In the genomic region with DNA sequence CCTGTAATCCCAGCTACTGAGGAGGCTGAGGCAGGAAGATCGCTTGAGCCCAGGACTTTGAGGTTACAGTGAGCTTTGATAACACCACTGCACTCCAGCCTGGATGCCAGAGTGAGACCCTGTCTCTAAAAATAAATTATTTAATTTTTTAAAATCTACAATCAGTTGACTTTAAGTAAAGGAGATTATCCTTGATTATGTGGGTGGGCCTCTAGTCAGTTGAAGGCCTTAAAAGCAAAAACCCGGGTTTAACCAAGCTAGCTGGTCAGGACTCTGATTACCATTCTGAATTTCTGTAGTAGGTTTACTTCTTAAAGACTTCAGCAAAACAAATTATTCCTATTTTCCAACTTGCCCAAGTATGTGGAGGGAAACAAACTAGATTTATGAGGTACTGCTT, we compare ENCODE assay signal across 30 cellular contexts.
"Had no signal": no experiment of that assay in that cellular context is flagged by ENCODE, and none has a peak within 500 bp of the region (broad histone marks: within the 10 kb centered on the region; RNA-seq: fewer than 3 reads in every experiment).

No MANE protein-coding gene starts in this region.

- H3K9me3 Mint-ChIP-seq: dendritic cell treated with granulocyte-macrophage colony-stimulating factor and Interleukin-4, amounts not matched to agents 40 ng/mL and 50 ng/mL, for 4 days; endodermal cell; memory B cell; mesothelial cell of epicardium; stimulated activated memory B cell treated with anti-CD40 and anti-IgM and Interleukin-4, amounts not matched to agents 10 μg/mL and 1 μg/mL and 100 μg/mL, for 72 hours had no signal

- H3K27ac Mint-ChIP-seq: dendritic cell treated with granulocyte-macrophage colony-stimulating factor and Interleukin-4, amounts not matched to agents 40 ng/mL and 50 ng/mL, for 4 days; endodermal cell; memory B cell; mesothelial cell of epicardium; naive B cell; stimulated activated memory B cell treated with anti-CD40 and anti-IgM and Interleukin-4, amounts not matched to agents 10 μg/mL and 1 μg/mL and 100 μg/mL, for 72 hours had no signal

- H3K36me3 ChIP-seq: colonic mucosa, gastrocnemius medialis, ovary, spleen, tibial artery, upper lobe of right lung, uterus had no signal

- H3K4me3 Mint-ChIP-seq: dendritic cell treated with granulocyte-macrophage colony-stimulating factor and Interleukin-4, amounts not matched to agents 40 ng/mL and 50 ng/mL, for 4 days; endodermal cell; memory B cell; mesothelial cell of epicardium; naive B cell; stimulated activated memory B cell treated with anti-CD40 and anti-IgM and Interleukin-4, amounts not matched to agents 10 μg/mL and 1 μg/mL and 100 μg/mL, for 72 hours had no signal

- H3K4me3 ChIP-seq: colonic mucosa, gastrocnemius medialis, lung, mucosa of descending colon, ovary, psoas muscle, skin epidermis, spleen, testis, tibial artery, upper lobe of right lung, uterus had no signal

- DNase-seq: colonic mucosa; effector CD8-positive, alpha-beta T cell; endodermal cell; foreskin fibroblast; gastrocnemius medialis; kidney; mucosa of descending colon; naive B cell; occipital lobe; ovary; posterior cingulate gyrus; psoas muscle; right cardiac atrium; spleen; stimulated activated CD4-positive, alpha-beta T cell treated with anti-CD3 and anti-CD28 coated beads, Interleukin-4, amount 100 ng/mL, for 4 hours; stimulated activated naive CD8-positive, alpha-beta T cell treated with anti-CD3 and anti-CD28 coated beads, Interleukin-15, Interleukin-2, amounts not matched to agents 100 U/mL and 50 U/mL, for 24 hours; substantia nigra; testis; tibial artery; upper lobe of right lung; uterus had no signal

- H3K4me1 ChIP-seq: colonic mucosa, testis, uterus had no signal

- ATAC-seq: esophagus mucosa; gastrocnemius medialis; left lobe of liver; mucosa of descending colon; psoas muscle; right cardiac atrium; stimulated activated memory B cell treated with anti-CD40 and anti-IgM and Interleukin-4, amounts not matched to agents 10 μg/mL and 1 μg/mL and 100 μg/mL, for 72 hours; stimulated activated naive CD8-positive, alpha-beta T cell treated with anti-CD3 and anti-CD28 coated beads, Interleukin-15, Interleukin-2, amounts not matched to agents 100 U/mL and 50 U/mL, for 24 hours; upper lobe of right lung had no signal

- H3K27ac ChIP-seq: colonic mucosa, epithelial cell of prostate, gastrocnemius medialis, ovary, psoas muscle, skin epidermis, spleen, testis, tibial artery, upper lobe of right lung, uterus had no signal

- H3K36me3 Mint-ChIP-seq: memory B cell; mesothelial cell of epicardium; naive B cell; stimulated activated memory B cell treated with anti-CD40 and anti-IgM and Interleukin-4, amounts not matched to agents 10 μg/mL and 1 μg/mL and 100 μg/mL, for 72 hours had no signal

- H3K9me3 ChIP-seq: colonic mucosa, gastrocnemius medialis, mucosa of descending colon, ovary, psoas muscle, spleen, testis, tibial artery, upper lobe of right lung, uterus had no signal

- H3K27me3 ChIP-seq: colonic mucosa, gastrocnemius medialis, ovary, testis, upper lobe of right lung, uterus had no signal
